8 cellular contexts compared by ENCODE assay signal in the genomic region with DNA sequence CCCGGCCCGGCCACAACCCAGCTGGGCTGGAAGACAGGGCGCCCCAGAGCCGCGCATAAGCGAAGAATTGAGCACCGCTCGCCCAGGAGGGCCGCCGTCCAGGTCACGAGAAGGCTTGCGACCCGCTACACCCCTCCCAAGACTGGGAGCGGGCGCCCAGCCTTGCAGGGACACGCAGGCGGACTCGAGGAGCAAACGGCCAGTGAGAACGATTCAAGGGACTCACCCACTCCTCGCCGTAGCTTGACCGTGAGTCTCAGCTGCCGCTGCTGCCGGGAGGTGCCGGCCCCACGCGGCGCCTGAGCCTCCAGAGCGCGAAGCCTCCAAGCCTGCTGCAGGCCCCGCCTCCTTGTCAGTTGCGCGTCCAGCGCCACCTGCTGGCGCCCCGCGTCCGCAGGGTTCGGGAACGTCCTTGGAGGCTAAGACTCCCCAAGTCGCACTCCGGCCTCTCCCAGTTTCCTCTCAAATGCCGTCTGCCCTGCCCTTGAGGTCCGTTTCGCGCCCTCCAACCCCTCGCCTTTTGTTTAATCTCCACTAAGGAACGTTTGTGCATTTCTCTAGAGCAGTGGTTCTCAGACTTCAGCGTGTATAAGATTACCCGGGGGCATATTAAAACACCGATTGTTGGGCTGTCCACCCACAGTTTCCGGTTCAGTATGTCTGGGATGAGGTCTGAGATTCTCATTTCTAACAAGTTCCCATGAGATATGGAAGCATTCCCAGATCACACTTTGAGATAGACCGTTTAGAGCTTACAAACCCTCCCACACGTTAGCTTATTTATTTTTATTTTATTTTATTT. TPM values are rescaled to one million over a fixed set of nuclear protein-coding genes. Genes with fewer than 3 reads are reported as not detected.
A peak's percentile ranks its signal among the peaks of the same experiment; 100 is the strongest.
DNase-seq lines count a peak whose midpoint lies in the region; ATAC-seq and TF ChIP-seq lines count a peak whose summit lies in the region.
"Not testable (repeated sequence)": the region's sequence is repeated elsewhere in the genome, so short reads cannot be mapped to it uniquely, and the experiment has no call there.

A gene (minus strand): TSS at position 301 of the 802 bp plus-strand sequence. CDS start 5,333 bp downstream, outside the sequence.

- not testable (repeated sequence) for H3K4me1 Mint-ChIP-seq in dendritic cell treated with granulocyte-macrophage colony-stimulating factor and Interleukin-4, amounts not matched to agents 40 ng/mL and 50 ng/mL, for 4 days (ENCODE audit: low read depth)

- H3K9me3 Mint-ChIP-seq in dendritic cell treated with granulocyte-macrophage colony-stimulating factor and Interleukin-4, amounts not matched to agents 40 ng/mL and 50 ng/mL, for 4 days = not testable (repeated sequence)

- peak within 1 kb of the TSS; percentile 52 for H3K27ac ChIP-seq in AG04450 (ENCODE audit: low read depth, low read length)

- CTCF ChIA-PET in AG04450 (lab: Charles Lee) = interaction anchor here (0.6 to 3.1 kb wide), 6 partner anchors 41 to 416 kb away, joined by 3 to 33 read pairs (median 4); no protein-coding TSS in a partner anchor

- ATAC-seq in GM18909 (IDR thresholded peaks at IDR 0.05; ENCODE audit: poor library complexity, unreplicated experiment) = peak; percentile 93
- peak; percentile 84 for ATAC-seq in HG03097 (IDR thresholded peaks at IDR 0.05; ENCODE audit: low FRiP score, unreplicated experiment)

- POLR2A ChIA-PET in AG04450 (lab: Yijun Ruan, JAX) = not testable (repeated sequence)

- H3K4me3 Mint-ChIP-seq in dendritic cell treated with granulocyte-macrophage colony-stimulating factor and Interleukin-4, amounts not matched to agents 40 ng/mL and 50 ng/mL, for 4 days = peak within 1 kb of the TSS; percentile 34

- DNase-seq in AG04450 (ENCODE audit: low read depth, low spot score) (peak; percentile 77), NCI-H446 (lab: John Stamatoyannopoulos, UW) (peak; percentile 73 to 95), kidney tubule cell (ENCODE audit: low spot score) (peak; percentile 85)
- peak; percentile 90 to 91 for DNase-seq in activated CD4-positive, alpha-beta T cell treated with anti-CD3 and anti-CD28 coated beads, Interleukin-2, amount 50 U/mL, for 48 hours
- peak; percentile 65 to 85 for DNase-seq in stimulated activated CD4-positive, alpha-beta T cell treated with anti-CD3 and anti-CD28 coated beads, Interleukin-15, amount 100 ng/mL, for 1 hour (ENCODE audit: low read depth in 1 of 2, low spot score in 1 of 2)

- not testable (repeated sequence) for H3K27me3 ChIP-seq in AG04450 (ENCODE audit: control insufficient read depth, insufficient read depth, low read length)

- not testable (repeated sequence) for H3K9me3 ChIP-seq in AG04450 (ENCODE audit: control insufficient read depth, insufficient read depth, low read length)

- not testable (repeated sequence) for H3K36me3 Mint-ChIP-seq in dendritic cell treated with granulocyte-macrophage colony-stimulating factor and Interleukin-4, amounts not matched to agents 40 ng/mL and 50 ng/mL, for 4 days (ENCODE audit: low read depth)

- intact Hi-C loops in dendritic cell treated with granulocyte-macrophage colony-stimulating factor and Interleukin-4, amounts not matched to agents 40 ng/mL and 50 ng/mL, for 4 days (cut with micrococcal nuclease) = not testable (repeated sequence)

- H3K4me3 ChIP-seq in AG04450 (ENCODE audit: low read depth, low read length) = peak within 1 kb of the TSS; percentile 62

- peaks cover 32% of the 10 kb centered on the region for H3K27me3 Mint-ChIP-seq in dendritic cell treated with granulocyte-macrophage colony-stimulating factor and Interleukin-4, amounts not matched to agents 40 ng/mL and 50 ng/mL, for 4 days

- peak; percentile 79 for TF ChIP-seq CTCF in AG04450 (IDR thresholded peaks at IDR 0.05; ENCODE audit: low read depth, low read length)

- H3K27ac Mint-ChIP-seq in dendritic cell treated with granulocyte-macrophage colony-stimulating factor and Interleukin-4, amounts not matched to agents 40 ng/mL and 50 ng/mL, for 4 days = not testable (repeated sequence)

RNA-seq across cellular contexts. Expression of the gene that starts here (rescaled TPM):
- polyA plus RNA-seq in AG04450 (2011; rRNA removed) = 14.4 and 18.8 TPM in 2 replicates
- 9.0 and 11.6 TPM in 2 replicates for polyA minus RNA-seq in AG04450 (2011; rRNA and poly(A)+ RNA removed)

Comparison
In these comparisons a context has a peak if more than half of its experiments do, and no peak if none do; other contexts are left out.
1. Peak in every context shown above with its lines: DNase-seq, ATAC-seq, H3K4me3 ChIP-seq and H3K27ac ChIP-seq.